1 cellular context compared by ENCODE assay signal in genomic region chr3:172097585-172097984, GRCh38.
TF ChIP-seq lines count a peak whose summit lies in the region.

No MANE protein-coding gene starts in this region.

TF ChIP-seq in SK-N-SH treated with all-trans-retinoic acid at 6 μM for 48 hours, 23 proteins besides CTCF, POLR2A, EP300 and RAD21 (continued from another document):
- no peak for TF ChIP-seq POU6F1 (CRISPR knock-in tag; IDR thresholded peaks at IDR 0.05; ENCODE audit: borderline replicate concordance, low read depth)
- TF ChIP-seq ARNTL (CRISPR knock-in tag; IDR thresholded peaks at IDR 0.05; ENCODE audit: borderline replicate concordance, low read depth): no peak
- TF ChIP-seq GLIS3 (CRISPR knock-in tag; IDR thresholded peaks at IDR 0.05): no peak
